Comparison of ENCODE assay signal across 11 cellular contexts in genomic region chr19:13027031-13027430, GRCh38. TPM values are rescaled to one million over a fixed set of nuclear protein-coding genes. Genes with fewer than 3 reads are reported as not detected.
DNase-seq lines count a peak whose midpoint lies in the region; ATAC-seq and TF ChIP-seq lines count a peak whose summit lies in the region.
"Had no signal": no experiment of that assay in that cellular context is flagged by ENCODE, and none has a peak within 500 bp of the region (broad histone marks: within the 10 kb centered on the region; RNA-seq: fewer than 3 reads in every experiment).

No MANE protein-coding gene starts in this region.

- H3K4me1 ChIP-seq in left ventricle myocardium inferior (peaks cover 98% of the 10 kb centered on the region), endocrine pancreas (ENCODE audit: control insufficient read depth, insufficient read depth, low read length) (peaks cover 6% of the 10 kb centered on the region), mucosa of stomach (ENCODE audit: control insufficient read depth, insufficient read depth, low read length) (peaks cover 66% of the 10 kb centered on the region), uterus (peaks cover 0 to 16% of the 10 kb centered on the region in 2 donors)
- peaks cover 11% of the 10 kb centered on the region for H3K4me1 ChIP-seq in effector memory CD4-positive, alpha-beta T cell (ENCODE audit: control insufficient read depth, insufficient read depth, low read length, poor library complexity, severe bottlenecking)

- H3K27ac ChIP-seq in left ventricle myocardium inferior (replicated peaks) (peak overlapping the region; percentile 94), uterus (peak overlapping the region; percentile 95 to 99)
- H3K27ac ChIP-seq in effector memory CD4-positive, alpha-beta T cell (ENCODE audit: insufficient read depth, low read length, poor library complexity, severe bottlenecking), result no peak overlapping the region

- H3K36me3 ChIP-seq in left ventricle myocardium inferior (peaks cover 11% of the 10 kb centered on the region), endocrine pancreas (ENCODE audit: control insufficient read depth, insufficient read depth, low read length) (no peaks in the 10 kb centered on the region), mucosa of stomach (ENCODE audit: control insufficient read depth, insufficient read depth, low read length) (no peaks in the 10 kb centered on the region), uterus (no peaks in the 10 kb centered on the region)
- H3K36me3 ChIP-seq in effector memory CD4-positive, alpha-beta T cell (ENCODE audit: control insufficient read depth, insufficient read depth, low read length), result no peaks in the 10 kb centered on the region

- no peak for DNase-seq in left ventricle myocardium inferior
- DNase-seq in cardiac septum (ENCODE audit: low spot score), result no peak
- no peak for DNase-seq in uterus
- DNase-seq in effector memory CD4-positive, alpha-beta T cell, result no peak
- DNase-seq in dermis blood vessel endothelial cell, result no peak
- DNase-seq: activated CD8-positive, alpha-beta memory T cell treated with anti-CD3 and anti-CD28 coated beads, Interleukin-2, amount 50 U/mL, for 4 hours; mesendoderm had no signal

- intact Hi-C loops in left ventricle myocardium inferior (cut with micrococcal nuclease) (no loop called here), cardiac septum (cut with DNase I) (no loop called here), uterus (cut with DNase I; ENCODE audit: low total_unique reads) (no loop called here)

- no peak for ATAC-seq in HG02759 (IDR thresholded peaks at IDR 0.05; ENCODE audit: unreplicated experiment)

- TF ChIP-seq CTCF in left ventricle myocardium inferior (IDR thresholded peaks at IDR 0.05; ENCODE audit: borderline replicate concordance), result no peak
- no peak for TF ChIP-seq CTCF in uterus (IDR thresholded peaks at IDR 0.05)

- H3K27me3 ChIP-seq in left ventricle myocardium inferior (ENCODE audit: low read depth) (no peaks in the 10 kb centered on the region), endocrine pancreas (ENCODE audit: control insufficient read depth, insufficient read depth, low read length) (no peaks in the 10 kb centered on the region), mucosa of stomach (ENCODE audit: control insufficient read depth, insufficient read depth, low read length) (no peaks in the 10 kb centered on the region), uterus (no peaks in the 10 kb centered on the region)
- peaks cover 15% of the 10 kb centered on the region for H3K27me3 ChIP-seq in effector memory CD4-positive, alpha-beta T cell (replicated peaks; ENCODE audit: control insufficient read depth, insufficient read depth, low read length, poor library complexity, severe bottlenecking)

- no peak for TF ChIP-seq POLR2A in uterus (IDR thresholded peaks at IDR 0.05)

- no peak overlapping the region for H3K9ac ChIP-seq in endocrine pancreas (ENCODE audit: control insufficient read depth, insufficient read depth, low read length)
- H3K9ac ChIP-seq in mucosa of stomach (ENCODE audit: low read length), result peak overlapping the region; percentile 51

- H3K9me3 ChIP-seq in left ventricle myocardium inferior (replicated peaks) (no peaks in the 10 kb centered on the region), endocrine pancreas (ENCODE audit: control insufficient read depth, low read length) (no peaks in the 10 kb centered on the region), mucosa of stomach (ENCODE audit: control insufficient read depth, low read length) (no peaks in the 10 kb centered on the region), uterus (no peaks in the 10 kb centered on the region)
- no peaks in the 10 kb centered on the region for H3K9me3 ChIP-seq in effector memory CD4-positive, alpha-beta T cell (ENCODE audit: control insufficient read depth, low read length)

- peak overlapping the region; percentile 66 for H3K4me3 ChIP-seq in left ventricle myocardium inferior
- H3K4me3 ChIP-seq in endocrine pancreas (ENCODE audit: control insufficient read depth, insufficient read depth, low read length), result peak overlapping the region; percentile 73
- H3K4me3 ChIP-seq in mucosa of stomach (ENCODE audit: low read length), result peak overlapping the region; percentile 33
- H3K4me3 ChIP-seq in uterus, result peak overlapping the region; percentile 33 to 40
- no peak overlapping the region for H3K4me3 ChIP-seq in effector memory CD4-positive, alpha-beta T cell (ENCODE audit: insufficient read depth, low read depth, low read length, poor library complexity, severe bottlenecking)

RNA-seq across cellular contexts. Expression of gene NFIX, which starts 31.8 kb away (rescaled TPM):
- total RNA-seq in left ventricle myocardium inferior (118 TPM), cardiac septum (123 TPM), uterus (100 to 1,000 TPM in 2 of 4 donors, 10 to 100 TPM in 2; 27.4 to 381 (median 78.4) TPM), dermis blood vessel endothelial cell (12.6 and 23.7 TPM in 2 replicates)

RNA-seq across cellular contexts. Expression of gene DAND5, which starts 57.7 kb away (rescaled TPM):
- total RNA-seq in left ventricle myocardium inferior (12.7 TPM), cardiac septum (11.4 TPM), uterus (under 1 TPM in 1 of 4 donors, not detected in 3; 0.14 TPM), dermis blood vessel endothelial cell (0.09 and 0.17 TPM in 2 replicates)
- total RNA-seq: smooth muscle cell had no signal

Comparison
In these comparisons a context has a peak if more than half of its experiments do, and no peak if none do; other contexts are left out.
1. RNA of gene DAND5, which starts 57.7 kb away (total RNA-seq): 12.7 TPM in left ventricle myocardium inferior (single experiment) and 11.4 TPM in cardiac septum (single experiment); 0.09 to 0.17 TPM in dermis blood vessel endothelial cell and 0.14 TPM in uterus; every median in the first group is over 10 times any median in the second.